ENCODE assay signal across 12 cellular contexts in genomic region chr2:42129487-42129852, GRCh38. TPM values are rescaled to one million over a fixed set of nuclear protein-coding genes. Genes with fewer than 3 reads are reported as not detected.
DNase-seq lines count a peak whose midpoint lies in the region; ATAC-seq, FAIRE-seq and TF ChIP-seq lines count a peak whose summit lies in the region.
"Had no signal": no experiment of that assay in that cellular context is flagged by ENCODE, and none has a peak within 500 bp of the region (broad histone marks: within the 10 kb centered on the region; RNA-seq: fewer than 3 reads in every experiment).

No MANE protein-coding gene starts in this region.

- H3K27me3 Mint-ChIP-seq in CD4-positive, alpha-beta T cell = no peaks in the 10 kb centered on the region
- H3K27me3 Mint-ChIP-seq in astrocyte (ENCODE audit: low read depth, unreplicated experiment) = no peaks in the 10 kb centered on the region
- H3K27me3 Mint-ChIP-seq: stimulated activated naive CD8-positive, alpha-beta T cell treated with anti-CD3 and anti-CD28 coated beads, Interleukin-15, Interleukin-2, amounts not matched to agents 100 ng/mL and 50 ng/mL, for 24 hours had no signal

- H3K4me3 Mint-ChIP-seq in CD4-positive, alpha-beta T cell = peak overlapping the region; percentile 83
- H3K4me3 Mint-ChIP-seq in astrocyte (ENCODE audit: unreplicated experiment) = no peak overlapping the region
- H3K4me3 Mint-ChIP-seq: stimulated activated naive CD8-positive, alpha-beta T cell treated with anti-CD3 and anti-CD28 coated beads, Interleukin-15, Interleukin-2, amounts not matched to agents 100 ng/mL and 50 ng/mL, for 24 hours had no signal

- intact Hi-C loops in CD4-positive, alpha-beta T cell (cut with DNase I, micrococcal nuclease) = no loop called here

- H3K27me3 ChIP-seq in CD4-positive, alpha-beta T cell (ENCODE audit: control insufficient read depth, insufficient read depth, low read length) = no peaks in the 10 kb centered on the region
- no peaks in the 10 kb centered on the region for H3K27me3 ChIP-seq in KMS-11 (ENCODE audit: insufficient read depth, low read depth)
- H3K27me3 ChIP-seq in astrocyte (ENCODE audit: insufficient read depth, low read length) = no peaks in the 10 kb centered on the region
- peaks cover 4% of the 10 kb centered on the region for H3K27me3 ChIP-seq in neutrophil

- CTCF ChIA-PET in CD4-positive, alpha-beta T cell (lab: Charles Lee) = interaction anchor here (1.5 kb wide), 1 partner anchor 32 kb away, joined by 3 read pairs; no protein-coding TSS in a partner anchor

- no peaks in the 10 kb centered on the region for H3K9me3 Mint-ChIP-seq in CD4-positive, alpha-beta T cell
- H3K9me3 Mint-ChIP-seq in astrocyte (ENCODE audit: unreplicated experiment) = no peaks in the 10 kb centered on the region
- H3K9me3 Mint-ChIP-seq: activated naive CD4-positive, alpha-beta T cell treated with anti-CD3 and anti-CD28 coated beads, Interleukin-2, amount 50 U/mL, for 72 hours; stimulated activated naive CD8-positive, alpha-beta T cell treated with anti-CD3 and anti-CD28 coated beads, Interleukin-15, Interleukin-2, amounts not matched to agents 100 ng/mL and 50 ng/mL, for 24 hours had no signal

- H3K27ac ChIP-seq in CD4-positive, alpha-beta T cell (ENCODE audit: low read depth, low read length) = peak overlapping the region; percentile 45
- H3K27ac ChIP-seq in KMS-11 = peak overlapping the region; percentile 23; the same call in 1 of the 2 replicates
- H3K27ac ChIP-seq in astrocyte (ENCODE audit: low read depth, low read length) = no peak overlapping the region
- H3K27ac ChIP-seq in neutrophil = peak overlapping the region; percentile 45

- H4K20me1 ChIP-seq in KMS-11 (ENCODE audit: insufficient read depth) (no peaks in the 10 kb centered on the region), astrocyte (ENCODE audit: insufficient read depth, low read length) (no peaks in the 10 kb centered on the region)

- DNase-seq in CD4-positive, alpha-beta T cell = no peak
- no peak for DNase-seq in astrocyte (ENCODE audit: low read depth)
- DNase-seq in NOMO-1 (lab: John Stamatoyannopoulos, UW; ENCODE audit: unreplicated experiment in 2 of 2) = no peak
- no peak for DNase-seq in hepatic stellate cell (ENCODE audit: low spot score)
- DNase-seq in NCI-H526 (lab: John Stamatoyannopoulos, UW) = no peak
- DNase-seq: NCI-H1694; stimulated activated CD4-positive, alpha-beta T cell treated with anti-CD3 and anti-CD28 coated beads, Interleukin-4, amount 100 ng/mL, for 24 hours had no signal

- H3K36me3 Mint-ChIP-seq in CD4-positive, alpha-beta T cell (ENCODE audit: low read depth) = no peaks in the 10 kb centered on the region
- no peaks in the 10 kb centered on the region for H3K36me3 Mint-ChIP-seq in astrocyte (ENCODE audit: low read depth, unreplicated experiment)
- H3K36me3 Mint-ChIP-seq: activated naive CD4-positive, alpha-beta T cell treated with anti-CD3 and anti-CD28 coated beads, Interleukin-2, amount 50 U/mL, for 72 hours had no signal

- H3K9ac ChIP-seq in KMS-11 = no peak overlapping the region; the same call in 1 of the 2 replicates
- no peak overlapping the region for H3K9ac ChIP-seq in astrocyte (ENCODE audit: low read length)

- no peaks in the 10 kb centered on the region for H3K9me3 ChIP-seq in CD4-positive, alpha-beta T cell (ENCODE audit: control insufficient read depth, low read length)
- H3K9me3 ChIP-seq in astrocyte (ENCODE audit: insufficient read depth, low read depth, low read length) (no peaks in the 10 kb centered on the region), neutrophil (no peaks in the 10 kb centered on the region)

- H3K4me1 ChIP-seq in KMS-11 (ENCODE audit: low read depth, poor library complexity, severe bottlenecking) = peaks cover 57% of the 10 kb centered on the region
- peaks cover 26% of the 10 kb centered on the region for H3K4me1 ChIP-seq in astrocyte (ENCODE audit: insufficient read depth, low read length)
- peaks cover 42 to 57% of the 10 kb centered on the region in 2 experiments for H3K4me1 ChIP-seq in neutrophil (ENCODE audit: control insufficient read depth in 1 of 2, insufficient read depth in 1 of 2, low read depth in 1 of 2, low read length in 1 of 2)

- no peak for ATAC-seq in CD4-positive, alpha-beta T cell (ENCODE audit: poor library complexity)
- ATAC-seq in HG03432 (IDR thresholded peaks at IDR 0.05; ENCODE audit: unreplicated experiment) = no peak
- ATAC-seq: activated naive CD4-positive, alpha-beta T cell treated with anti-CD3 and anti-CD28 coated beads, Interleukin-2, amount 50 U/mL, for 72 hours had no signal

- peaks cover 88% of the 10 kb centered on the region for H3K4me1 Mint-ChIP-seq in CD4-positive, alpha-beta T cell (ENCODE audit: low read depth)
- peaks cover 63% of the 10 kb centered on the region for H3K4me1 Mint-ChIP-seq in astrocyte (ENCODE audit: low read depth, unreplicated experiment)

- peak overlapping the region; percentile 86 for H3K27ac Mint-ChIP-seq in CD4-positive, alpha-beta T cell
- no peak overlapping the region for H3K27ac Mint-ChIP-seq in astrocyte (ENCODE audit: unreplicated experiment)

- no peaks in the 10 kb centered on the region for H3K79me2 ChIP-seq in KMS-11 (ENCODE audit: insufficient read depth, low read depth)
- H3K79me2 ChIP-seq in astrocyte (ENCODE audit: insufficient read depth, low read length) = no peaks in the 10 kb centered on the region

- TF ChIP-seq CTCF in CD4-positive, alpha-beta T cell (IDR thresholded peaks at IDR 0.05) = no peak
- TF ChIP-seq CTCF in KMS-11 (conservative IDR thresholded peaks at IDR 0.05; ENCODE audit: low read depth, low read length) (no peak), astrocyte (IDR thresholded peaks at IDR 0.05; ENCODE audit: insufficient read depth, low read depth, low read length) (no peak), neutrophil (IDR thresholded peaks at IDR 0.05) (no peak)

- H3K36me3 ChIP-seq in KMS-11 (ENCODE audit: insufficient read depth) = no peaks in the 10 kb centered on the region
- H3K36me3 ChIP-seq in astrocyte (ENCODE audit: insufficient read depth, low read length) = no peaks in the 10 kb centered on the region
- H3K36me3 ChIP-seq in neutrophil = no peaks in the 10 kb centered on the region

- no peak overlapping the region for H3K4me3 ChIP-seq in KMS-11 (IDR thresholded peaks at IDR 0.05; ENCODE audit: insufficient read depth, low read depth, low read length)
- no peak overlapping the region for H3K4me3 ChIP-seq in astrocyte (ENCODE audit: insufficient read depth, low read depth, low read length)
- H3K4me3 ChIP-seq in neutrophil (ENCODE audit: low read depth in 1 of 2, low read length in 1 of 2) = no peak overlapping the region

- H2AFZ ChIP-seq in KMS-11 (ENCODE audit: low read depth) = peak overlapping the region; percentile 29; the same call in 1 of the 2 replicates
- H2AFZ ChIP-seq in astrocyte (ENCODE audit: low read depth, low read length) = no peak overlapping the region

- no peak for FAIRE-seq in astrocyte (lab: Jason Lieb, UNC)

- POLR2A ChIA-PET in CD4-positive, alpha-beta T cell (lab: Charles Lee) = interaction anchor here (10.2 kb wide), 1 partner anchor 24 kb away, joined by 255 read pairs; no protein-coding TSS in a partner anchor

- peak overlapping the region; percentile 26; the same call in 1 of the 2 replicates for H3K4me2 ChIP-seq in KMS-11
- H3K4me2 ChIP-seq in astrocyte (ENCODE audit: low read length) = peak overlapping the region; percentile 5

RNA-seq across cellular contexts. Expression of gene EML4, which starts 39.7 kb away (rescaled TPM):
- total RNA-seq in CD4-positive, alpha-beta T cell = 100 to 1,000 TPM; 219 to 228 TPM
- 68.2 and 71.9 TPM in 2 replicates for total RNA-seq in astrocyte
